1 cellular context compared by ENCODE assay signal in genomic region chr11:77819921-77820564, GRCh38.
TF ChIP-seq lines count a peak whose summit lies in the region.

No MANE protein-coding gene starts in this region.

TF ChIP-seq in K562, 482 proteins besides CTCF, POLR2A, EP300 and RAD21 (continued from another document and continues in another):
- TF ChIP-seq MNT (conservative IDR thresholded peaks at IDR 0.05) (peak in 1 of 2 experiments; percentile 4; a peak in 2 of 4 replicates), ZNF609 (CRISPR knock-in tag; IDR thresholded peaks at IDR 0.05; ENCODE audit: borderline replicate concordance) (0 out of 2 replicates have a peak, but pooled peaks have one; percentile 43), ETV6 (IDR thresholded peaks at IDR 0.05; ENCODE audit: borderline replicate concordance in 1 of 2, low read depth in 2 of 2, low read length in 1 of 2) (no peak), ETV6 (CRISPR knock-in tag; IDR thresholded peaks at IDR 0.05; ENCODE audit: borderline replicate concordance) (no peak), EGR1 (conservative IDR thresholded peaks at IDR 0.05) (peak; percentile 76), RCOR1 (IDR thresholded peaks at IDR 0.05; ENCODE audit: borderline replicate concordance in 1 of 2, low read depth in 2 of 2, low read length in 2 of 2) (0 out of 4 replicates have a peak, but pooled peaks of 1 of the 2 experiments have one; percentile 54), TCF3 (CRISPR knock-in tag; IDR thresholded peaks at IDR 0.05) (no peak), RBM25 (IDR thresholded peaks at IDR 0.05; ENCODE audit: low read depth, low read length, severe bottlenecking) (no peak), FUS (optimal IDR thresholded peaks at IDR 0.05; ENCODE audit: low read depth, low read length) (peak; percentile 50), TEAD4 (IDR thresholded peaks at IDR 0.05; ENCODE audit: low read length) (no peak), TEAD4 (CRISPR knock-in tag; IDR thresholded peaks at IDR 0.05; ENCODE audit: borderline replicate concordance) (no peak), CBFA2T3 (IDR thresholded peaks at IDR 0.05) (peak; percentile 49), ZNF239 (CRISPR knock-in tag; IDR thresholded peaks at IDR 0.05) (no peak), SIN3A (IDR thresholded peaks at IDR 0.05; ENCODE audit: borderline replicate concordance in 2 of 2, control insufficient read depth in 1 of 2, low read depth in 2 of 2, low read length in 2 of 2) (peak; percentile 57 to 60; a peak in 1 of 4 replicates), TAF1 (IDR thresholded peaks at IDR 0.05; ENCODE audit: control insufficient read depth, extremely low read depth, insufficient read depth, low read length, severe bottlenecking) (peak; percentile 40), ZNF197 (CRISPR knock-in tag; IDR thresholded peaks at IDR 0.05; ENCODE audit: low read depth) (no peak), ZNF561 (CRISPR knock-in tag; conservative IDR thresholded peaks at IDR 0.05) (no peak), ZNF408 (CRISPR knock-in tag; IDR thresholded peaks at IDR 0.05; ENCODE audit: low read depth) (no peak), CHD4 (IDR thresholded peaks at IDR 0.05; ENCODE audit: insufficient read depth, insufficient replicate concordance, low read depth, low read length, poor library complexity, severe bottlenecking) (peak; percentile 17), ARID1B (IDR thresholded peaks at IDR 0.05) (peak; percentile 64), CTBP1 (IDR thresholded peaks at IDR 0.05; ENCODE audit: borderline replicate concordance) (0 out of 2 replicates have a peak, but pooled peaks have one; percentile 33), TOE1 (IDR thresholded peaks at IDR 0.05; ENCODE audit: borderline replicate concordance) (peak; percentile 1), TOE1 (CRISPR knock-in tag; IDR thresholded peaks at IDR 0.05; ENCODE audit: borderline replicate concordance, low read depth) (no peak), TGIF2 (CRISPR knock-in tag; IDR thresholded peaks at IDR 0.05) (0 out of 2 replicates have a peak, but pooled peaks have one; percentile 1), DPF2 (IDR thresholded peaks at IDR 0.05) (peak; percentile 66; the same call in 1 of the 2 replicates), ARID2 (IDR thresholded peaks at IDR 0.05) (no peak), NCOA2 (IDR thresholded peaks at IDR 0.05; ENCODE audit: partially characterized antibody in 2 of 2) (no peak), NR2C2 (CRISPR knock-in tag; IDR thresholded peaks at IDR 0.05) (no peak), NR2C2 (tag; IDR thresholded peaks at IDR 0.05) (peak; percentile 31; the same call in 1 of the 2 replicates), E2F5 (CRISPR knock-in tag; IDR thresholded peaks at IDR 0.05) (no peak), GATAD2A (IDR thresholded peaks at IDR 0.05) (peak; percentile 64), HNRNPLL (IDR thresholded peaks at IDR 0.05; ENCODE audit: low read depth, low read length, poor library complexity, severe bottlenecking) (peak; percentile 84), EP400 (IDR thresholded peaks at IDR 0.05) (no peak), PCBP2 (IDR thresholded peaks at IDR 0.05; ENCODE audit: low read depth, low read length, poor library complexity, severe bottlenecking) (no peak), FOSL1 (tag; conservative IDR thresholded peaks at IDR 0.05) (no peak), POLR2AphosphoS5 (IDR thresholded peaks at IDR 0.05; ENCODE audit: control insufficient read depth, insufficient read depth, low read depth, low read length) (peak; percentile 46; the same call in 1 of the 2 replicates), ZNF280A (IDR thresholded peaks at IDR 0.05; ENCODE audit: low read depth, partially characterized antibody) (no peak), ARID4B (CRISPR knock-in tag; IDR thresholded peaks at IDR 0.05) (peak; percentile 31; the same call in 1 of the 2 replicates), ZNF512 (tag; IDR thresholded peaks at IDR 0.05) (no peak)
